ENCODE assay signal across 1 cellular context in genomic region chr4:102344520-102344954, GRCh38.
A peak's percentile ranks its signal among the peaks of the same experiment; 100 is the strongest.
TF ChIP-seq lines count a peak whose summit lies in the region.

No MANE protein-coding gene starts in this region.

TF ChIP-seq in HepG2, 621 proteins besides CTCF, POLR2A, EP300 and RAD21 (continued from another document and continues in another):
- TF ChIP-seq, protein P1, sequence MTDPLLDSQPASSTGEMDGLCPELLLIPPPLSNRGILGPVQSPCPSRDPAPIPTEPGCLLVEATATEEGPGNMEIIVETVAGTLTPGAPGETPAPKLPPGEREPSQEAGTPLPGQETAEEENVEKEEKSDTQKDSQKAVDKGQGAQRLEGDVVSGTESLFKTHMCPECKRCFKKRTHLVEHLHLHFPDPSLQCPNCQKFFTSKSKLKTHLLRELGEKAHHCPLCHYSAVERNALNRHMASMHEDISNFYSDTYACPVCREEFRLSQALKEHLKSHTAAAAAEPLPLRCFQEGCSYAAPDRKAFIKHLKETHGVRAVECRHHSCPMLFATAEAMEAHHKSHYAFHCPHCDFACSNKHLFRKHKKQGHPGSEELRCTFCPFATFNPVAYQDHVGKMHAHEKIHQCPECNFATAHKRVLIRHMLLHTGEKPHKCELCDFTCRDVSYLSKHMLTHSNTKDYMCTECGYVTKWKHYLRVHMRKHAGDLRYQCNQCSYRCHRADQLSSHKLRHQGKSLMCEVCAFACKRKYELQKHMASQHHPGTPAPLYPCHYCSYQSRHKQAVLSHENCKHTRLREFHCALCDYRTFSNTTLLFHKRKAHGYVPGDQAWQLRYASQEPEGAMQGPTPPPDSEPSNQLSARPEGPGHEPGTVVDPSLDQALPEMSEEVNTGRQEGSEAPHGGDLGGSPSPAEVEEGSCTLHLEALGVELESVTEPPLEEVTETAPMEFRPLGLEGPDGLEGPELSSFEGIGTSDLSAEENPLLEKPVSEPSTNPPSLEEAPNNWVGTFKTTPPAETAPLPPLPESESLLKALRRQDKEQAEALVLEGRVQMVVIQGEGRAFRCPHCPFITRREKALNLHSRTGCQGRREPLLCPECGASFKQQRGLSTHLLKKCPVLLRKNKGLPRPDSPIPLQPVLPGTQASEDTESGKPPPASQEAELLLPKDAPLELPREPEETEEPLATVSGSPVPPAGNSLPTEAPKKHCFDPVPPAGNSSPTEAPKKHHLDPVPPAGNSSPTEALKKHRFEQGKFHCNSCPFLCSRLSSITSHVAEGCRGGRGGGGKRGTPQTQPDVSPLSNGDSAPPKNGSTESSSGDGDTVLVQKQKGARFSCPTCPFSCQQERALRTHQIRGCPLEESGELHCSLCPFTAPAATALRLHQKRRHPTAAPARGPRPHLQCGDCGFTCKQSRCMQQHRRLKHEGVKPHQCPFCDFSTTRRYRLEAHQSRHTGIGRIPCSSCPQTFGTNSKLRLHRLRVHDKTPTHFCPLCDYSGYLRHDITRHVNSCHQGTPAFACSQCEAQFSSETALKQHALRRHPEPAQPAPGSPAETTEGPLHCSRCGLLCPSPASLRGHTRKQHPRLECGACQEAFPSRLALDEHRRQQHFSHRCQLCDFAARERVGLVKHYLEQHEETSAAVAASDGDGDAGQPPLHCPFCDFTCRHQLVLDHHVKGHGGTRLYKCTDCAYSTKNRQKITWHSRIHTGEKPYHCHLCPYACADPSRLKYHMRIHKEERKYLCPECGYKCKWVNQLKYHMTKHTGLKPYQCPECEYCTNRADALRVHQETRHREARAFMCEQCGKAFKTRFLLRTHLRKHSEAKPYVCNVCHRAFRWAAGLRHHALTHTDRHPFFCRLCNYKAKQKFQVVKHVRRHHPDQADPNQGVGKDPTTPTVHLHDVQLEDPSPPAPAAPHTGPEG (CRISPR knock-in tag; IDR thresholded peaks at IDR 0.05): peak; percentile 97
- TF ChIP-seq MTA1 (CRISPR knock-in tag; IDR thresholded peaks at IDR 0.05; ENCODE audit: borderline replicate concordance) (peak; percentile 58; the same call in 1 of the 2 replicates), KDM2A (CRISPR knock-in tag; IDR thresholded peaks at IDR 0.05; ENCODE audit: borderline replicate concordance, low read depth) (0 out of 2 replicates have a peak, but pooled peaks have one; percentile 11), MTF2 (CRISPR knock-in tag; IDR thresholded peaks at IDR 0.05; ENCODE audit: borderline replicate concordance) (peak; percentile 91), GFI1 (CRISPR knock-in tag; IDR thresholded peaks at IDR 0.05; ENCODE audit: borderline replicate concordance) (no peak), SNAPC4 (CRISPR knock-in tag; IDR thresholded peaks at IDR 0.05) (no peak), NCOA5 (CRISPR knock-in tag; IDR thresholded peaks at IDR 0.05) (no peak), ESRRA (CRISPR knock-in tag; IDR thresholded peaks at IDR 0.05; ENCODE audit: low read depth) (no peak), ISX (CRISPR knock-in tag; conservative IDR thresholded peaks at IDR 0.05) (no peak), ZNF891 (CRISPR knock-in tag; IDR thresholded peaks at IDR 0.05) (0 out of 2 replicates have a peak, but pooled peaks have one; percentile 33), GTF3A (CRISPR knock-in tag; conservative IDR thresholded peaks at IDR 0.05) (no peak), ZNF660 (CRISPR knock-in tag; IDR thresholded peaks at IDR 0.05; ENCODE audit: borderline replicate concordance, low read depth) (no peak), NFKB2 (CRISPR knock-in tag; IDR thresholded peaks at IDR 0.05; ENCODE audit: borderline replicate concordance) (0 out of 2 replicates have a peak, but pooled peaks have one; percentile 29), KLF12 (CRISPR knock-in tag; IDR thresholded peaks at IDR 0.05; ENCODE audit: borderline replicate concordance) (0 out of 2 replicates have a peak, but pooled peaks have one; percentile 37), ZNF75D (CRISPR knock-in tag; IDR thresholded peaks at IDR 0.05; ENCODE audit: borderline replicate concordance) (no peak), HMGA1 (CRISPR knock-in tag; conservative IDR thresholded peaks at IDR 0.05) (no peak), ZSCAN12 (CRISPR knock-in tag; IDR thresholded peaks at IDR 0.05) (0 out of 2 replicates have a peak, but pooled peaks have one; percentile 50), ZFAT (CRISPR knock-in tag; conservative IDR thresholded peaks at IDR 0.05) (no peak), CREB3 (CRISPR knock-in tag; IDR thresholded peaks at IDR 0.05) (no peak), YEATS4 (CRISPR knock-in tag; IDR thresholded peaks at IDR 0.05; ENCODE audit: borderline replicate concordance) (0 out of 2 replicates have a peak, but pooled peaks have one; percentile 31), ZNF772 (CRISPR knock-in tag; IDR thresholded peaks at IDR 0.05) (0 out of 2 replicates have a peak, but pooled peaks have one; percentile 7), MEF2D (CRISPR knock-in tag; IDR thresholded peaks at IDR 0.05) (no peak), PTBP1 (IDR thresholded peaks at IDR 0.05; ENCODE audit: low read depth, low read length, poor library complexity, severe bottlenecking) (no peak), POLR2G (IDR thresholded peaks at IDR 0.05; ENCODE audit: low read depth, low read length) (no peak), TBX3 (IDR thresholded peaks at IDR 0.05; ENCODE audit: borderline replicate concordance) (no peak), STAG1 (CRISPR knock-in tag; IDR thresholded peaks at IDR 0.05) (0 out of 2 replicates have a peak, but pooled peaks have one; percentile 9), ZNF329 (CRISPR knock-in tag; IDR thresholded peaks at IDR 0.05; ENCODE audit: low read depth) (0 out of 2 replicates have a peak, but pooled peaks have one; percentile 24), ZNF501 (CRISPR knock-in tag; IDR thresholded peaks at IDR 0.05) (no peak; the same call in 1 of the 2 replicates), SP4 (CRISPR knock-in tag; IDR thresholded peaks at IDR 0.05) (peak; percentile 52; the same call in 1 of the 2 replicates), ZFP1 (CRISPR knock-in tag; IDR thresholded peaks at IDR 0.05) (no peak), SIN3A (IDR thresholded peaks at IDR 0.05; ENCODE audit: borderline replicate concordance, low read depth, low read length) (no peak), DRAP1 (CRISPR knock-in tag; IDR thresholded peaks at IDR 0.05) (no peak), ZNF878 (CRISPR knock-in tag; IDR thresholded peaks at IDR 0.05) (no peak), ZNF816 (CRISPR knock-in tag; IDR thresholded peaks at IDR 0.05; ENCODE audit: borderline replicate concordance) (no peak), HNF1B (CRISPR knock-in tag; IDR thresholded peaks at IDR 0.05) (peak; percentile 26; the same call in 1 of the 2 replicates), FUBP1 (CRISPR knock-in tag; IDR thresholded peaks at IDR 0.05; ENCODE audit: borderline replicate concordance) (no peak)
- TF ChIP-seq, protein P2, sequence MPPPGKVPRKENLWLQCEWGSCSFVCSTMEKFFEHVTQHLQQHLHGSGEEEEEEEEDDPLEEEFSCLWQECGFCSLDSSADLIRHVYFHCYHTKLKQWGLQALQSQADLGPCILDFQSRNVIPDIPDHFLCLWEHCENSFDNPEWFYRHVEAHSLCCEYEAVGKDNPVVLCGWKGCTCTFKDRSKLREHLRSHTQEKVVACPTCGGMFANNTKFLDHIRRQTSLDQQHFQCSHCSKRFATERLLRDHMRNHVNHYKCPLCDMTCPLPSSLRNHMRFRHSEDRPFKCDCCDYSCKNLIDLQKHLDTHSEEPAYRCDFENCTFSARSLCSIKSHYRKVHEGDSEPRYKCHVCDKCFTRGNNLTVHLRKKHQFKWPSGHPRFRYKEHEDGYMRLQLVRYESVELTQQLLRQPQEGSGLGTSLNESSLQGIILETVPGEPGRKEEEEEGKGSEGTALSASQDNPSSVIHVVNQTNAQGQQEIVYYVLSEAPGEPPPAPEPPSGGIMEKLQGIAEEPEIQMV (CRISPR knock-in tag; IDR thresholded peaks at IDR 0.05; ENCODE audit: low read depth): no peak
- TF ChIP-seq, protein P3, sequence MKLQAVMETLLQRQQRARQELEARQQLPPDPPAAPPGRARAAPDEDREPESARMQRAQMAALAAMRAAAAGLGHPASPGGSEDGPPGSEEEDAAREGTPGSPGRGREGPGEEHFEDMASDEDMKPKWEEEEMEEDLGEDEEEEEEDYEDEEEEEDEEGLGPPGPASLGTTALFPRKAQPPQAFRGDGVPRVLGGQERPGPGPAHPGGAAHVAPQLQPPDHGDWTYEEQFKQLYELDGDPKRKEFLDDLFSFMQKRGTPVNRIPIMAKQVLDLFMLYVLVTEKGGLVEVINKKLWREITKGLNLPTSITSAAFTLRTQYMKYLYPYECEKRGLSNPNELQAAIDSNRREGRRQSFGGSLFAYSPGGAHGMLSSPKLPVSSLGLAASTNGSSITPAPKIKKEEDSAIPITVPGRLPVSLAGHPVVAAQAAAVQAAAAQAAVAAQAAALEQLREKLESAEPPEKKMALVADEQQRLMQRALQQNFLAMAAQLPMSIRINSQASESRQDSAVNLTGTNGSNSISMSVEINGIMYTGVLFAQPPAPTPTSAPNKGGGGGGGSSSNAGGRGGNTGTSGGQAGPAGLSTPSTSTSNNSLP (IDR thresholded peaks at IDR 0.05; ENCODE audit: low read depth, low read length): no peak
- TF ChIP-seq, protein P4, sequence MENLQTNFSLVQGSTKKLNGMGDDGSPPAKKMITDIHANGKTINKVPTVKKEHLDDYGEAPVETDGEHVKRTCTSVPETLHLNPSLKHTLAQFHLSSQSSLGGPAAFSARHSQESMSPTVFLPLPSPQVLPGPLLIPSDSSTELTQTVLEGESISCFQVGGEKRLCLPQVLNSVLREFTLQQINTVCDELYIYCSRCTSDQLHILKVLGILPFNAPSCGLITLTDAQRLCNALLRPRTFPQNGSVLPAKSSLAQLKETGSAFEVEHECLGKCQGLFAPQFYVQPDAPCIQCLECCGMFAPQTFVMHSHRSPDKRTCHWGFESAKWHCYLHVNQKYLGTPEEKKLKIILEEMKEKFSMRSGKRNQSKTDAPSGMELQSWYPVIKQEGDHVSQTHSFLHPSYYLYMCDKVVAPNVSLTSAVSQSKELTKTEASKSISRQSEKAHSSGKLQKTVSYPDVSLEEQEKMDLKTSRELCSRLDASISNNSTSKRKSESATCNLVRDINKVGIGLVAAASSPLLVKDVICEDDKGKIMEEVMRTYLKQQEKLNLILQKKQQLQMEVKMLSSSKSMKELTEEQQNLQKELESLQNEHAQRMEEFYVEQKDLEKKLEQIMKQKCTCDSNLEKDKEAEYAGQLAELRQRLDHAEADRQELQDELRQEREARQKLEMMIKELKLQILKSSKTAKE (CRISPR knock-in tag; IDR thresholded peaks at IDR 0.05; ENCODE audit: borderline replicate concordance): no peak
